In genomic region chr7:85634951-85635350, GRCh38 we compare ENCODE assay signal across 22 cellular contexts.
"Had no signal": no experiment of that assay in that cellular context is flagged by ENCODE, and none has a peak within 500 bp of the region (broad histone marks: within the 10 kb centered on the region; RNA-seq: fewer than 3 reads in every experiment).

No MANE protein-coding gene starts in this region.

- H3K4me3 ChIP-seq: colonic mucosa, esophagus squamous epithelium, lung, neural progenitor cell, right lobe of liver, thoracic aorta, tibial nerve, upper lobe of right lung, uterus had no signal

- ATAC-seq: left lobe of liver; naive thymus-derived CD4-positive, alpha-beta T cell; right lobe of liver; stimulated activated naive B cell treated with anti-CD40 and anti-IgM and Interleukin-4, amounts not matched to agents 10 μg/mL and 1 μg/mL and 100 μg/mL, for 72 hours; upper lobe of right lung had no signal

- DNase-seq: colonic mucosa; effector CD8-positive, alpha-beta T cell; endodermal cell; erythroblast; esophagus squamous epithelium; head of caudate nucleus; kidney; mesenchymal stem cell; midbrain; naive thymus-derived CD4-positive, alpha-beta T cell; right lobe of liver; small intestine; stimulated activated CD4-positive, alpha-beta T cell treated with anti-CD3 and anti-CD28 coated beads, Interleukin-15, amount 100 ng/mL, for 24 hours; stimulated activated CD4-positive, alpha-beta T cell treated with anti-CD3 and anti-CD28 coated beads, Interleukin-2, amount 100 ng/mL, for 48 hours; stimulated activated naive B cell treated with anti-CD40 and anti-IgM and Interleukin-4, amounts not matched to agents 10 μg/mL and 1 μg/mL and 100 μg/mL, for 72 hours; upper lobe of right lung; uterus had no signal
